1 cellular context compared by ENCODE assay signal in genomic region chr2:224449212-224450147, GRCh38.
TF ChIP-seq lines count a peak whose summit lies in the region.

No MANE protein-coding gene starts in this region.

TF ChIP-seq in K562, 482 proteins besides CTCF, POLR2A, EP300 and RAD21 (continued from another document):
- TF ChIP-seq, protein P1, sequence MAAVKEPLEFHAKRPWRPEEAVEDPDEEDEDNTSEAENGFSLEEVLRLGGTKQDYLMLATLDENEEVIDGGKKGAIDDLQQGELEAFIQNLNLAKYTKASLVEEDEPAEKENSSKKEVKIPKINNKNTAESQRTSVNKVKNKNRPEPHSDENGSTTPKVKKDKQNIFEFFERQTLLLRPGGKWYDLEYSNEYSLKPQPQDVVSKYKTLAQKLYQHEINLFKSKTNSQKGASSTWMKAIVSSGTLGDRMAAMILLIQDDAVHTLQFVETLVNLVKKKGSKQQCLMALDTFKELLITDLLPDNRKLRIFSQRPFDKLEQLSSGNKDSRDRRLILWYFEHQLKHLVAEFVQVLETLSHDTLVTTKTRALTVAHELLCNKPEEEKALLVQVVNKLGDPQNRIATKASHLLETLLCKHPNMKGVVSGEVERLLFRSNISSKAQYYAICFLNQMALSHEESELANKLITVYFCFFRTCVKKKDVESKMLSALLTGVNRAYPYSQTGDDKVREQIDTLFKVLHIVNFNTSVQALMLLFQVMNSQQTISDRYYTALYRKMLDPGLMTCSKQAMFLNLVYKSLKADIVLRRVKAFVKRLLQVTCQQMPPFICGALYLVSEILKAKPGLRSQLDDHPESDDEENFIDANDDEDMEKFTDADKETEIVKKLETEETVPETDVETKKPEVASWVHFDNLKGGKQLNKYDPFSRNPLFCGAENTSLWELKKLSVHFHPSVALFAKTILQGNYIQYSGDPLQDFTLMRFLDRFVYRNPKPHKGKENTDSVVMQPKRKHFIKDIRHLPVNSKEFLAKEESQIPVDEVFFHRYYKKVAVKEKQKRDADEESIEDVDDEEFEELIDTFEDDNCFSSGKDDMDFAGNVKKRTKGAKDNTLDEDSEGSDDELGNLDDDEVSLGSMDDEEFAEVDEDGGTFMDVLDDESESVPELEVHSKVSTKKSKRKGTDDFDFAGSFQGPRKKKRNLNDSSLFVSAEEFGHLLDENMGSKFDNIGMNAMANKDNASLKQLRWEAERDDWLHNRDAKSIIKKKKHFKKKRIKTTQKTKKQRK (IDR thresholded peaks at IDR 0.05; ENCODE audit: borderline replicate concordance, low read depth, low read length): no peak
- TF ChIP-seq, protein P2, sequence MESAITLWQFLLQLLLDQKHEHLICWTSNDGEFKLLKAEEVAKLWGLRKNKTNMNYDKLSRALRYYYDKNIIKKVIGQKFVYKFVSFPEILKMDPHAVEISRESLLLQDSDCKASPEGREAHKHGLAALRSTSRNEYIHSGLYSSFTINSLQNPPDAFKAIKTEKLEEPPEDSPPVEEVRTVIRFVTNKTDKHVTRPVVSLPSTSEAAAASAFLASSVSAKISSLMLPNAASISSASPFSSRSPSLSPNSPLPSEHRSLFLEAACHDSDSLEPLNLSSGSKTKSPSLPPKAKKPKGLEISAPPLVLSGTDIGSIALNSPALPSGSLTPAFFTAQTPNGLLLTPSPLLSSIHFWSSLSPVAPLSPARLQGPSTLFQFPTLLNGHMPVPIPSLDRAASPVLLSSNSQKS (CRISPR knock-in tag; IDR thresholded peaks at IDR 0.05): no peak
- TF ChIP-seq TEAD1 (CRISPR knock-in tag; IDR thresholded peaks at IDR 0.05) (no peak), RBM22 (IDR thresholded peaks at IDR 0.05; ENCODE audit: low read depth, low read length, poor library complexity, severe bottlenecking) (no peak), SMC3 (conservative IDR thresholded peaks at IDR 0.05; ENCODE audit: insufficient read depth, low read depth, low read length) (peak; percentile 38; the same call in 1 of the 2 replicates), BACH1 (tag; IDR thresholded peaks at IDR 0.05) (no peak)
- TF ChIP-seq, protein P3, sequence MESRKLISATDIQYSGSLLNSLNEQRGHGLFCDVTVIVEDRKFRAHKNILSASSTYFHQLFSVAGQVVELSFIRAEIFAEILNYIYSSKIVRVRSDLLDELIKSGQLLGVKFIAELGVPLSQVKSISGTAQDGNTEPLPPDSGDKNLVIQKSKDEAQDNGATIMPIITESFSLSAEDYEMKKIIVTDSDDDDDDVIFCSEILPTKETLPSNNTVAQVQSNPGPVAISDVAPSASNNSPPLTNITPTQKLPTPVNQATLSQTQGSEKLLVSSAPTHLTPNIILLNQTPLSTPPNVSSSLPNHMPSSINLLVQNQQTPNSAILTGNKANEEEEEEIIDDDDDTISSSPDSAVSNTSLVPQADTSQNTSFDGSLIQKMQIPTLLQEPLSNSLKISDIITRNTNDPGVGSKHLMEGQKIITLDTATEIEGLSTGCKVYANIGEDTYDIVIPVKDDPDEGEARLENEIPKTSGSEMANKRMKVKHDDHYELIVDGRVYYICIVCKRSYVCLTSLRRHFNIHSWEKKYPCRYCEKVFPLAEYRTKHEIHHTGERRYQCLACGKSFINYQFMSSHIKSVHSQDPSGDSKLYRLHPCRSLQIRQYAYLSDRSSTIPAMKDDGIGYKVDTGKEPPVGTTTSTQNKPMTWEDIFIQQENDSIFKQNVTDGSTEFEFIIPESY (CRISPR knock-in tag; IDR thresholded peaks at IDR 0.05): no peak
- TF ChIP-seq, protein P4, sequence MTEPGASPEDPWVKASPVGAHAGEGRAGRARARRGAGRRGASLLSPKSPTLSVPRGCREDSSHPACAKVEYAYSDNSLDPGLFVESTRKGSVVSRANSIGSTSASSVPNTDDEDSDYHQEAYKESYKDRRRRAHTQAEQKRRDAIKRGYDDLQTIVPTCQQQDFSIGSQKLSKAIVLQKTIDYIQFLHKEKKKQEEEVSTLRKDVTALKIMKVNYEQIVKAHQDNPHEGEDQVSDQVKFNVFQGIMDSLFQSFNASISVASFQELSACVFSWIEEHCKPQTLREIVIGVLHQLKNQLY (CRISPR knock-in tag; conservative IDR thresholded peaks at IDR 0.05): no peak
